In genomic region chr2:149586063-149586462, GRCh38 we compare ENCODE assay signal across 9 cellular contexts. TPM values are rescaled to one million over a fixed set of nuclear protein-coding genes. Genes with fewer than 3 reads are reported as not detected.
DNase-seq lines count a peak whose midpoint lies in the region; ATAC-seq, FAIRE-seq and TF ChIP-seq lines count a peak whose summit lies in the region.
"Had no signal": no experiment of that assay in that cellular context is flagged by ENCODE, and none has a peak within 500 bp of the region (broad histone marks: within the 10 kb centered on the region; RNA-seq: fewer than 3 reads in every experiment).

No MANE protein-coding gene starts in this region.

- H3K9me3 Mint-ChIP-seq in activated naive CD4-positive, alpha-beta T cell treated with anti-CD3 and anti-CD28 coated beads, Interleukin-2, amount 10 ng/mL, durations not matched to agents 7 days and 5 days = no peaks in the 10 kb centered on the region
- H3K9me3 Mint-ChIP-seq in type B pancreatic cell = no peaks in the 10 kb centered on the region

- peaks cover 42% of the 10 kb centered on the region for H3K36me3 Mint-ChIP-seq in activated naive CD4-positive, alpha-beta T cell treated with anti-CD3 and anti-CD28 coated beads, Interleukin-2, amount 10 ng/mL, durations not matched to agents 7 days and 5 days
- H3K36me3 Mint-ChIP-seq in type B pancreatic cell = peaks cover 29% of the 10 kb centered on the region

- H3K4me3 ChIP-seq in adipocyte (ENCODE audit: low read length) = peak overlapping the region; percentile 94
- peak overlapping the region; percentile 73 to 86 (median 73) for H3K4me3 ChIP-seq in right lobe of liver

- intact Hi-C loops in right lobe of liver (cut with DNase I) = no loop called here

- peak overlapping the region; percentile 58 for H3K27ac Mint-ChIP-seq in activated naive CD4-positive, alpha-beta T cell treated with anti-CD3 and anti-CD28 coated beads, Interleukin-2, amount 10 ng/mL, durations not matched to agents 7 days and 5 days
- H3K27ac Mint-ChIP-seq in type B pancreatic cell = peak overlapping the region; percentile 33

- no peak for FAIRE-seq in D721Med (lab: Jason Lieb, UNC)

- H3K27me3 Mint-ChIP-seq in activated naive CD4-positive, alpha-beta T cell treated with anti-CD3 and anti-CD28 coated beads, Interleukin-2, amount 10 ng/mL, durations not matched to agents 7 days and 5 days = peaks cover 9% of the 10 kb centered on the region
- no peaks in the 10 kb centered on the region for H3K27me3 Mint-ChIP-seq in type B pancreatic cell

- peak overlapping the region; percentile 97 for H3K9ac ChIP-seq in adipocyte (ENCODE audit: low read length)

- peaks cover 55% of the 10 kb centered on the region for H3K4me1 Mint-ChIP-seq in activated naive CD4-positive, alpha-beta T cell treated with anti-CD3 and anti-CD28 coated beads, Interleukin-2, amount 10 ng/mL, durations not matched to agents 7 days and 5 days
- H3K4me1 Mint-ChIP-seq in type B pancreatic cell (ENCODE audit: unreplicated experiment) = peaks cover 29% of the 10 kb centered on the region

- peaks cover 21% of the 10 kb centered on the region for H3K4me1 ChIP-seq in adipocyte (ENCODE audit: control insufficient read depth, insufficient read depth, low read length)
- H3K4me1 ChIP-seq in right lobe of liver = peaks cover 0 to 29% (median 11%) of the 10 kb centered on the region in 4 donors

- peak overlapping the region; percentile 97 to 99 (median 98) for H3K27ac ChIP-seq in right lobe of liver

- H3K4me3 Mint-ChIP-seq in activated naive CD4-positive, alpha-beta T cell treated with anti-CD3 and anti-CD28 coated beads, Interleukin-2, amount 10 ng/mL, durations not matched to agents 7 days and 5 days = peak overlapping the region; percentile 94
- peak overlapping the region; percentile 97 for H3K4me3 Mint-ChIP-seq in type B pancreatic cell

- no peak for DNase-seq in activated naive CD4-positive, alpha-beta T cell treated with anti-CD3 and anti-CD28 coated beads, Interleukin-2, amount 10 ng/mL, durations not matched to agents 7 days and 5 days
- DNase-seq in activated naive CD4-positive, alpha-beta T cell treated with Interleukin-2 at 50 U/mL for 16 hours = no peak
- DNase-seq in adipocyte (ENCODE audit: low read depth) = no peak
- DNase-seq in right lobe of liver = no peak
- no peak for DNase-seq in type B pancreatic cell (ENCODE audit: extremely low spot score, unreplicated experiment)
- DNase-seq in D721Med (ENCODE audit: insufficient read length, low spot score) = no peak
- DNase-seq in HuH-7.5 (ENCODE audit: low spot score) = no peak
- DNase-seq: DMS 273 treated with DMSO at 0.1 percent for 48 hours had no signal

- TF ChIP-seq CTCF in right lobe of liver (IDR thresholded peaks at IDR 0.05) (no peak), type B pancreatic cell (conservative IDR thresholded peaks at IDR 0.05) (no peak), D721Med (IDR thresholded peaks at IDR 0.05; ENCODE audit: insufficient read depth, missing control alignments) (no peak)

- WGBS in right lobe of liver (ENCODE audit: insufficient coverage, low coverage, low lambda C conversion rate, missing lambda C conversion rate) = 20% methylated on average over 3 of the region's 3 CpGs

- H3K27me3 ChIP-seq in adipocyte (replicated peaks; ENCODE audit: control insufficient read depth, insufficient read depth, low read length) (no peaks in the 10 kb centered on the region), right lobe of liver (no peaks in the 10 kb centered on the region)

- CTCF ChIA-PET in activated naive CD4-positive, alpha-beta T cell treated with anti-CD3 and anti-CD28 coated beads, Interleukin-2, amount 10 ng/mL, durations not matched to agents 7 days and 5 days (lab: Charles Lee) = interaction anchor here (0.8 to 1.8 kb wide), 4 partner anchors 12 to 567 kb away, joined by 3 to 6 read pairs (median 5); no protein-coding TSS in a partner anchor

- ATAC-seq in right lobe of liver = no peak
- ATAC-seq in GM21576 (IDR thresholded peaks at IDR 0.05; ENCODE audit: unreplicated experiment) = no peak

- peaks cover 35% of the 10 kb centered on the region for H3K36me3 ChIP-seq in adipocyte (ENCODE audit: control insufficient read depth, insufficient read depth, low read length, severe bottlenecking)
- peaks cover 0 to 18% (median 8%) of the 10 kb centered on the region in 4 donors for H3K36me3 ChIP-seq in right lobe of liver

- H3K9me3 ChIP-seq in adipocyte (ENCODE audit: control insufficient read depth, low read length) = no peaks in the 10 kb centered on the region
- H3K9me3 ChIP-seq in right lobe of liver = no peaks in the 10 kb centered on the region

- no peak for TF ChIP-seq POLR2A in right lobe of liver (IDR thresholded peaks at IDR 0.05)

RNA-seq across cellular contexts. Expression of gene MMADHC, which starts 1.5 kb away (rescaled TPM):
- 10 to 100 TPM; 59.9 to 84.9 (median 66.2) TPM for total RNA-seq in right lobe of liver
- total RNA-seq in type B pancreatic cell (ENCODE audit: low replicate concordance) = 87.3 and 98.0 TPM in 2 replicates
